1 cellular context compared by ENCODE assay signal in the genomic region with DNA sequence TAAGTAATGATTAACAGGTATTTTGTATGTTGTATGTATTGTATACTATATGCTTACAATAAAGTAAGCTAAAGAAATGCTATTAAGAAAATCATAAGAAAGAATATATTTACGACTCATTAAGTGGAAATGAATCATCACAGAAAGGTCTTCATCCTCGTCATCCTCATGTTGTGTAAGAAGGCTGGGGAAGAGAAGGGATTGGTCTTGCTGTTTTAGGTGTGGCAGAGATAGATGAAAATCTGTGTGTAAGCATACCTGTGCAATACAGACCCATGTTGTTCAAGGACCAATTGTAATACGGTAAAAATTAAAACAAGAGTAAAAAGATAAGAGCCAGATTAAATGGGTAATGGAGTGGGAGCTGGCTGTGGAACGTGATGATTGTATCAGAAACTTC.
TF ChIP-seq lines count a peak whose summit lies in the region.

No MANE protein-coding gene starts in this region.

TF ChIP-seq in endothelial cell of umbilical vein, 7 proteins besides CTCF, POLR2A, EP300 and RAD21 (continued from another document):
- TF ChIP-seq MYC (IDR thresholded peaks at IDR 0.05; ENCODE audit: low read depth, low read length): no peak
